1 cellular context compared by ENCODE assay signal in the genomic region with DNA sequence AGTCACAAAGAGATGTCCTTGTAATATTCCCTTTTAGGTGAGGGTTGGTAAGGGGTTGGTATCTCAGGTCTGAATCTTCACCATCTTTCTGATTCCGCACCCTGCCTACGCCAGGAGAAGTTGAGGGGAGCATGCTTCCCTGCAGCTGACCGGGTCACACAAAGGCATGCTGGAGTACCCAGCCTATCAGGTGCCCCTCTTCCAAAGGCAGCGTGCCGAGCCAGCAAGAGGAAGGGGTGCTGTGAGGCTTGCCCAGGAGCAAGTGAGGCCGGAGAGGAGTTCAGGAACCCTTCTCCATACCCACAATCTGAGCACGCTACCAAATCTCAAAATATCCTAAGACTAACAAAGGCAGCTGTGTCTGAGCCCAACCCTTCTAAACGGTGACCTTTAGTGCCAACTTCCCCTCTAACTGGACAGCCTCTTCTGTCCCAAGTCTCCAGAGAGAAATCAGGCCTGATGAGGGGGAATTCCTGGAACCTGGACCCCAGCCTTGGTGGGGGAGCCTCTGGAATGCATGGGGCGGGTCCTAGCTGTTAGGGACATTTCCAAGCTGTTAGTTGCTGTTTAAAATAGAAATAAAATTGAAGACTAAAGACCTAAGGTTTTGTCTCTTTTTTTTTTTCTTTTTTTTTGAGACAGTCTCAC.
TF ChIP-seq lines count a peak whose summit lies in the region.

No MANE protein-coding gene starts in this region.

TF ChIP-seq in H1, 55 proteins besides CTCF, POLR2A, EP300 and RAD21:
- TF ChIP-seq CBX8 (IDR thresholded peaks at IDR 0.05; ENCODE audit: borderline replicate concordance, low read depth, low read length) (no peak), JUN (IDR thresholded peaks at IDR 0.05; ENCODE audit: low read depth, low read length) (no peak), BRCA1 (IDR thresholded peaks at IDR 0.05; ENCODE audit: low read depth, low read length) (no peak), SAP30 (IDR thresholded peaks at IDR 0.05; ENCODE audit: insufficient read depth, insufficient replicate concordance, low read length) (no peak), RBBP5 (IDR thresholded peaks at IDR 0.05; ENCODE audit: borderline replicate concordance, low read depth, low read length) (no peak), HDAC6 (IDR thresholded peaks at IDR 0.05; ENCODE audit: low read depth, low read length) (no peak), GTF2F1 (IDR thresholded peaks at IDR 0.05; ENCODE audit: borderline replicate concordance, low read depth, low read length) (no peak), CHD2 (IDR thresholded peaks at IDR 0.05; ENCODE audit: low read length) (no peak), NRF1 (IDR thresholded peaks at IDR 0.05; ENCODE audit: low read depth, low read length) (no peak), SIX5 (IDR thresholded peaks at IDR 0.05; ENCODE audit: low read depth, low read length) (no peak)
